Comparison of ENCODE assay signal across 15 cellular contexts in genomic region chr16:48965391-48965790, GRCh38.
DNase-seq lines count a peak whose midpoint lies in the region; ATAC-seq and TF ChIP-seq lines count a peak whose summit lies in the region.
"Had no signal": no experiment of that assay in that cellular context is flagged by ENCODE, and none has a peak within 500 bp of the region (broad histone marks: within the 10 kb centered on the region; RNA-seq: fewer than 3 reads in every experiment).

No MANE protein-coding gene starts in this region.

- peak overlapping the region; percentile 98 for H3K27ac ChIP-seq in RWPE2 (ENCODE audit: poor library complexity, severe bottlenecking)
- no peak overlapping the region for H3K27ac ChIP-seq in CD8-positive, alpha-beta memory T cell (ENCODE audit: low read depth, low read length)
- H3K27ac ChIP-seq: gastroesophageal sphincter, neural progenitor cell had no signal

- H3K4me2 ChIP-seq in skeletal muscle satellite cell (ENCODE audit: low read length), result peak overlapping the region; percentile 32
- H3K4me2 ChIP-seq: neural progenitor cell had no signal

- DNase-seq in NCI-H2171 treated with DMSO at 0.1 percent for 48 hours (lab: John Stamatoyannopoulos, UW) (peak; percentile 65), NCI-H2171 (lab: John Stamatoyannopoulos, UW) (no peak), NCI-H1092 treated with DMSO at 0.1 percent for 48 hours (lab: John Stamatoyannopoulos, UW) (peak; percentile 96), RWPE2 (ENCODE audit: low spot score) (no peak), ecto neural progenitor cell (ENCODE audit: low spot score) (no peak)
- no peak for DNase-seq in activated CD8-positive, alpha-beta memory T cell treated with anti-CD3 and anti-CD28 coated beads, Interleukin-2, amount 50 U/mL, for 4 hours
- DNase-seq in CD8-positive, alpha-beta memory T cell, result no peak
- DNase-seq: activated naive CD8-positive, alpha-beta T cell treated with anti-CD3 and anti-CD28 coated beads, Interleukin-2, amount 50 U/mL, for 24 hours; activated T-cell treated with anti-CD3 and anti-CD28 coated beads, Interleukin-2, amount 50 U/mL, for 48 hours; retina; Right ventricle myocardium superior had no signal

- TF ChIP-seq CTCF in RWPE2 (IDR thresholded peaks at IDR 0.05; ENCODE audit: poor library complexity, severe bottlenecking), result no peak

- H3K27me3 ChIP-seq in RWPE2 (ENCODE audit: insufficient read depth, poor library complexity, severe bottlenecking) (no peaks in the 10 kb centered on the region), skeletal muscle satellite cell (ENCODE audit: control insufficient read depth, insufficient read depth, low read length) (no peaks in the 10 kb centered on the region)
- no peaks in the 10 kb centered on the region for H3K27me3 ChIP-seq in CD8-positive, alpha-beta memory T cell (ENCODE audit: insufficient read depth, low read length, poor library complexity, severe bottlenecking)
- H3K27me3 ChIP-seq: gastroesophageal sphincter, neural progenitor cell had no signal

- H3K4me3 Mint-ChIP-seq in CD8-positive, alpha-beta memory T cell, result no peak overlapping the region
- H3K4me3 Mint-ChIP-seq: activated naive CD8-positive, alpha-beta T cell treated with anti-CD3 and anti-CD28 coated beads, Interleukin-2, amount 50 U/mL, for 24 hours; memory B cell; neural progenitor cell had no signal

- no peak for ATAC-seq in RWPE2 (ENCODE audit: low read depth)
- ATAC-seq: activated naive CD8-positive, alpha-beta T cell treated with anti-CD3 and anti-CD28 coated beads, Interleukin-2, amount 50 U/mL, for 24 hours; gastroesophageal sphincter had no signal

- peaks cover 0 to 13% (median 4%) of the 10 kb centered on the region in 5 donors for H3K9me3 Mint-ChIP-seq in CD8-positive, alpha-beta memory T cell
- H3K9me3 Mint-ChIP-seq: activated naive CD8-positive, alpha-beta T cell treated with anti-CD3 and anti-CD28 coated beads, Interleukin-2, amount 50 U/mL, for 24 hours had no signal

- H3K27me3 Mint-ChIP-seq in CD8-positive, alpha-beta memory T cell, result peaks cover 0 to 2% of the 10 kb centered on the region in 2 donors
- H3K27me3 Mint-ChIP-seq: activated naive CD8-positive, alpha-beta T cell treated with anti-CD3 and anti-CD28 coated beads, Interleukin-2, amount 50 U/mL, for 24 hours; memory B cell had no signal

- no peak overlapping the region for H3K27ac Mint-ChIP-seq in CD8-positive, alpha-beta memory T cell
- H3K27ac Mint-ChIP-seq: activated naive CD8-positive, alpha-beta T cell treated with anti-CD3 and anti-CD28 coated beads, Interleukin-2, amount 50 U/mL, for 24 hours; memory B cell; neural progenitor cell had no signal

- no peaks in the 10 kb centered on the region for H3K9me3 ChIP-seq in RWPE2 (ENCODE audit: severe bottlenecking)
- H3K9me3 ChIP-seq in skeletal muscle satellite cell (replicated peaks; ENCODE audit: low read length), result no peaks in the 10 kb centered on the region
- H3K9me3 ChIP-seq in CD8-positive, alpha-beta memory T cell (ENCODE audit: low read length), result no peaks in the 10 kb centered on the region
- H3K9me3 ChIP-seq: gastroesophageal sphincter had no signal

- H3K4me1 ChIP-seq in RWPE2 (ENCODE audit: insufficient read depth, poor library complexity, severe bottlenecking) (peaks cover 47% of the 10 kb centered on the region), skeletal muscle satellite cell (ENCODE audit: control insufficient read depth, insufficient read depth, low read length) (peaks cover 38% of the 10 kb centered on the region)
- H3K4me1 ChIP-seq in CD8-positive, alpha-beta memory T cell (ENCODE audit: insufficient read depth, low read length), result no peaks in the 10 kb centered on the region
- H3K4me1 ChIP-seq: gastroesophageal sphincter, neural progenitor cell had no signal

- H3K36me3 ChIP-seq in RWPE2 (ENCODE audit: low read depth), result no peaks in the 10 kb centered on the region
- H3K36me3 ChIP-seq in skeletal muscle satellite cell (ENCODE audit: insufficient read depth, low read length), result no peaks in the 10 kb centered on the region
- H3K36me3 ChIP-seq in CD8-positive, alpha-beta memory T cell (ENCODE audit: insufficient read depth, low read length), result no peaks in the 10 kb centered on the region
- H3K36me3 ChIP-seq: gastroesophageal sphincter, neural progenitor cell had no signal

- H3K4me3 ChIP-seq in RWPE2 (ENCODE audit: severe bottlenecking), result no peak overlapping the region
- no peak overlapping the region for H3K4me3 ChIP-seq in skeletal muscle satellite cell (ENCODE audit: low read length)
- H3K4me3 ChIP-seq in CD8-positive, alpha-beta memory T cell (ENCODE audit: low read length), result no peak overlapping the region
- H3K4me3 ChIP-seq: gastroesophageal sphincter, neural progenitor cell had no signal

- no peaks in the 10 kb centered on the region for H3K36me3 Mint-ChIP-seq in CD8-positive, alpha-beta memory T cell
- H3K36me3 Mint-ChIP-seq: memory B cell, neural progenitor cell had no signal

- H3K9ac ChIP-seq in skeletal muscle satellite cell (ENCODE audit: low read depth, low read length), result no peak overlapping the region
- H3K9ac ChIP-seq: neural progenitor cell had no signal

- POLR2A ChIA-PET in CD8-positive, alpha-beta memory T cell (lab: Charles Lee), result no interaction called here

- CTCF ChIA-PET in CD8-positive, alpha-beta memory T cell (lab: Charles Lee), result no interaction called here

- no peaks in the 10 kb centered on the region for H3K4me1 Mint-ChIP-seq in CD8-positive, alpha-beta memory T cell
- H3K4me1 Mint-ChIP-seq: activated naive CD8-positive, alpha-beta T cell treated with anti-CD3 and anti-CD28 coated beads, Interleukin-2, amount 50 U/mL, for 24 hours; memory B cell had no signal

Comparison
In these comparisons a context has a peak if more than half of its experiments do, and no peak if none do; other contexts are left out.
1. DNase-seq: peak in NCI-H2171 treated with DMSO at 0.1 percent for 48 hours (single experiment) and NCI-H1092 treated with DMSO at 0.1 percent for 48 hours (single experiment); none in NCI-H2171 (single experiment), RWPE2 (single experiment), activated CD8-positive, alpha-beta memory T cell treated with anti-CD3 and anti-CD28 coated beads, Interleukin-2, amount 50 U/mL, for 4 hours (single experiment), CD8-positive, alpha-beta memory T cell (0 of 5) and ecto neural progenitor cell (single experiment).